ENCODE assay signal across 19 cellular contexts in genomic region chr2:120026890-120027289, GRCh38. TPM values are rescaled to one million over a fixed set of nuclear protein-coding genes. Genes with fewer than 3 reads are reported as not detected.
DNase-seq lines count a peak whose midpoint lies in the region; ATAC-seq and TF ChIP-seq lines count a peak whose summit lies in the region.
"Had no signal": no experiment of that assay in that cellular context is flagged by ENCODE, and none has a peak within 500 bp of the region (broad histone marks: within the 10 kb centered on the region; RNA-seq: fewer than 3 reads in every experiment).

No MANE protein-coding gene starts in this region.

- H3K36me3 ChIP-seq in PC-3 (ENCODE audit: low read depth, low read length), result 0 out of 2 replicates have a peak, but pooled peaks cover 2% of the 10 kb centered on the region
- peaks cover 1% of the 10 kb centered on the region; the same call in 1 of the 2 replicates for H3K36me3 ChIP-seq in Caco-2 (ENCODE audit: control insufficient read depth, insufficient read depth, low read length)
- H3K36me3 ChIP-seq: MG63, suprapubic skin had no signal

- no peak overlapping the region for H3K27ac ChIP-seq in PC-3 (ENCODE audit: low read length)
- H3K27ac ChIP-seq: HL-60, psoas muscle, suprapubic skin had no signal

- H3K36me3 Mint-ChIP-seq in neural crest cell (ENCODE audit: low read depth) (peaks cover 44% of the 10 kb centered on the region), Caco-2 (ENCODE audit: insufficient read depth, unreplicated experiment) (peaks cover 60% of the 10 kb centered on the region)

- H3K27ac Mint-ChIP-seq in neural crest cell (ENCODE audit: unreplicated experiment) (no peak overlapping the region), Caco-2 (ENCODE audit: unreplicated experiment) (no peak overlapping the region)
- H3K27ac Mint-ChIP-seq: IgD-negative memory B cell; nephron; T-helper 1 cell treated with Interleukin-12 subunit alpha and Interleukin-12 subunit beta and Interleukin-4 antibody, amounts not matched to agents 30 μg/mL and 1 μg/mL, for 36 hours had no signal

- intact Hi-C loops in PC-3 (cut with micrococcal nuclease), result no loop called here
- intact Hi-C loops in Caco-2 (cut with micrococcal nuclease; ENCODE audit: unreplicated experiment), result no loop called here

- H3F3A ChIP-seq in PC-3 (ENCODE audit: low read length, unreplicated experiment), result no peaks in the 10 kb centered on the region

- POLR2A ChIA-PET in PC-3 (lab: Charles Lee; ENCODE audit: unreplicated experiment) (no interaction called here), Caco-2 (lab: Charles Lee) (no interaction called here)

- H3K4me1 Mint-ChIP-seq in neural crest cell (no peaks in the 10 kb centered on the region), Caco-2 (ENCODE audit: low read depth, unreplicated experiment) (peaks cover 18% of the 10 kb centered on the region)

- no peak overlapping the region for H3K4me2 ChIP-seq in PC-3 (ENCODE audit: low read length)

- DNase-seq in AG10803 (ENCODE audit: low read depth) (no peak), PC-3 (no peak), epithelial cell of esophagus (ENCODE audit: low read depth) (no peak), neural crest cell (ENCODE audit: low read depth, low spot score) (no peak), Caco-2 (no peak), NCI-H1105 (lab: John Stamatoyannopoulos, UW) (no peak)
- DNase-seq in activated CD4-positive, CD25-positive, alpha-beta regulatory T cell (lab: John Stamatoyannopoulos, UW), result no peak
- DNase-seq: amniotic stem cell; effector memory CD4-positive, alpha-beta T cell; MG63; NCI-H1694; NCI-H82; psoas muscle had no signal

- no peak for ATAC-seq in PC-3
- ATAC-seq in GM21360 (IDR thresholded peaks at IDR 0.05; ENCODE audit: unreplicated experiment), result no peak
- ATAC-seq: psoas muscle had no signal

- 0 out of 2 replicates have a peak, but pooled peaks have one; percentile 12 for TF ChIP-seq CTCF in AG10803 (conservative IDR thresholded peaks at IDR 0.05; ENCODE audit: low read length)
- peak; percentile 48; the same call in 1 of the 2 replicates for TF ChIP-seq CTCF in PC-3 (conservative IDR thresholded peaks at IDR 0.05; ENCODE audit: low read depth, low read length)
- peak; percentile 27 for TF ChIP-seq CTCF in epithelial cell of esophagus (IDR thresholded peaks at IDR 0.05; ENCODE audit: insufficient read depth, low read depth, low read length, missing control alignments)
- TF ChIP-seq CTCF in neural crest cell (conservative IDR thresholded peaks at IDR 0.05), result peak; percentile 53
- TF ChIP-seq CTCF in Caco-2 (IDR thresholded peaks at IDR 0.05; ENCODE audit: insufficient read depth in 1 of 2, low read depth in 1 of 2, low read length in 1 of 2, severe bottlenecking in 1 of 2, unreplicated experiment in 1 of 2), result peak in 1 of 2 experiments; percentile 8

- H3K4me1 ChIP-seq in PC-3 (ENCODE audit: insufficient read depth, low read length) (no peaks in the 10 kb centered on the region), Caco-2 (peaks cover 6% of the 10 kb centered on the region)
- H3K4me1 ChIP-seq: psoas muscle, suprapubic skin had no signal

- no peak overlapping the region for H2AFZ ChIP-seq in PC-3 (ENCODE audit: low read length)

- H3K27me3 ChIP-seq in PC-3 (ENCODE audit: low read length), result no peaks in the 10 kb centered on the region
- no peaks in the 10 kb centered on the region for H3K27me3 ChIP-seq in Caco-2 (replicated peaks; ENCODE audit: control insufficient read depth, insufficient read depth, low read length)
- H3K27me3 ChIP-seq: MG63, suprapubic skin had no signal

- no peak overlapping the region for H3K4me3 Mint-ChIP-seq in neural crest cell
- H3K4me3 Mint-ChIP-seq in Caco-2 (ENCODE audit: unreplicated experiment), result no peak overlapping the region
- H3K4me3 Mint-ChIP-seq: IgD-negative memory B cell; nephron; T-helper 1 cell treated with Interleukin-12 subunit alpha and Interleukin-12 subunit beta and Interleukin-4 antibody, amounts not matched to agents 30 μg/mL and 1 μg/mL, for 36 hours had no signal

- BruUV-seq in PC-3 (replicated peaks; lab: Mats Ljungman, UMichigan) (no TSS peak), Caco-2 (replicated peaks; lab: Mats Ljungman, UMichigan) (no TSS peak)

- no peaks in the 10 kb centered on the region for H3K79me2 ChIP-seq in PC-3 (ENCODE audit: low read length)

- H3K27me3 Mint-ChIP-seq in neural crest cell (ENCODE audit: low read depth) (no peaks in the 10 kb centered on the region), Caco-2 (ENCODE audit: insufficient read depth, unreplicated experiment) (no peaks in the 10 kb centered on the region)
- H3K27me3 Mint-ChIP-seq: IgD-negative memory B cell had no signal

- H3K9me2 ChIP-seq in PC-3 (replicated peaks; ENCODE audit: low read length), result no peaks in the 10 kb centered on the region

- CTCF ChIA-PET in PC-3 (lab: Charles Lee), result no interaction called here
- CTCF ChIA-PET in Caco-2 (lab: Charles Lee), result no interaction called here

- no peak overlapping the region for H3K9ac ChIP-seq in PC-3 (ENCODE audit: low read length)

- H3K9me3 Mint-ChIP-seq in neural crest cell (peaks cover 23% of the 10 kb centered on the region), Caco-2 (ENCODE audit: unreplicated experiment) (no peaks in the 10 kb centered on the region)

- H3K4me3 ChIP-seq in AG10803 (ENCODE audit: low read length) (no peak overlapping the region), PC-3 (ENCODE audit: low read length) (no peak overlapping the region), epithelial cell of esophagus (ENCODE audit: low read length) (no peak overlapping the region), Caco-2 (ENCODE audit: low read depth, low read length) (no peak overlapping the region)
- H3K4me3 ChIP-seq: MG63, psoas muscle, suprapubic skin had no signal

- no peaks in the 10 kb centered on the region for H4K20me1 ChIP-seq in PC-3 (ENCODE audit: low read length)

- no peaks in the 10 kb centered on the region for H3K9me3 ChIP-seq in PC-3 (ENCODE audit: low read length)
- peaks cover 12% of the 10 kb centered on the region; the same call in 1 of the 2 replicates for H3K9me3 ChIP-seq in Caco-2
- H3K9me3 ChIP-seq: suprapubic skin had no signal

RNA-seq across cellular contexts. Expression of gene EPB41L5, which starts 14.0 kb away (rescaled TPM):
- total RNA-seq in PC-3 (2014; rRNA removed) (11.7 and 14.0 TPM in 2 replicates), neural crest cell (41.1 and 42.7 TPM in 2 replicates), Caco-2 (2022) (81.9 and 83.0 TPM in 2 replicates)
